In genomic region chr1:39882152-39882551, GRCh38 we compare ENCODE assay signal across 8 cellular contexts. TPM values are rescaled to one million over a fixed set of nuclear protein-coding genes. Genes with fewer than 3 reads are reported as not detected.
DNase-seq lines count a peak whose midpoint lies in the region; ATAC-seq lines count a peak whose summit lies in the region.

No MANE protein-coding gene starts in this region.

- H3K27ac Mint-ChIP-seq in activated CD4-positive, alpha-beta T cell treated with anti-CD3 and anti-CD28 coated beads for 36 hours: peak overlapping the region; percentile 10
- H3K27ac Mint-ChIP-seq in activated CD8-positive, alpha-beta T cell treated with anti-CD3 and anti-CD28 coated beads, Interleukin-2, amount 10 ng/mL, durations not matched to agents 7 days and 5 days: no peak overlapping the region
- peak overlapping the region in 2 of 6 donors; percentile 79 to 80 for H3K27ac Mint-ChIP-seq in immature natural killer cell

- H3K4me1 Mint-ChIP-seq in activated CD4-positive, alpha-beta T cell treated with anti-CD3 and anti-CD28 coated beads for 36 hours: peaks cover 39% of the 10 kb centered on the region
- peaks cover 28% of the 10 kb centered on the region for H3K4me1 Mint-ChIP-seq in activated CD8-positive, alpha-beta T cell treated with anti-CD3 and anti-CD28 coated beads, Interleukin-2, amount 10 ng/mL, durations not matched to agents 7 days and 5 days (ENCODE audit: low read depth)
- peaks cover 24 to 31% of the 10 kb centered on the region in 2 donors for H3K4me1 Mint-ChIP-seq in immature natural killer cell

- POLR2A ChIA-PET in activated CD4-positive, alpha-beta T cell treated with anti-CD3 and anti-CD28 coated beads for 36 hours (lab: Charles Lee): no interaction called here
- POLR2A ChIA-PET in activated CD8-positive, alpha-beta T cell treated with anti-CD3 and anti-CD28 coated beads, Interleukin-2, amount 10 ng/mL, durations not matched to agents 7 days and 5 days (lab: Charles Lee): interaction anchor here (0.6 kb wide), 3 partner anchors 14 to 333 kb away, joined by 3 to 4 read pairs (median 3); no protein-coding TSS in a partner anchor

- CTCF ChIA-PET in activated CD4-positive, alpha-beta T cell treated with anti-CD3 and anti-CD28 coated beads for 36 hours (lab: Charles Lee): interaction anchor here (1.0 to 1.4 kb wide), 4 partner anchors 18 to 266 kb away, joined by 3 to 5 read pairs (median 4); partner anchors contain the start of gene MYCL
- CTCF ChIA-PET in activated CD8-positive, alpha-beta T cell treated with anti-CD3 and anti-CD28 coated beads, Interleukin-2, amount 10 ng/mL, durations not matched to agents 7 days and 5 days (lab: Charles Lee): interaction anchor here (1.0 to 1.8 kb wide), 4 partner anchors 20 to 150 kb away, joined by 3 to 11 read pairs (median 4); partner anchors contain the start of gene MYCL

- ATAC-seq in activated CD4-positive, alpha-beta T cell treated with anti-CD3 and anti-CD28 coated beads for 36 hours: no peak
- no peak for ATAC-seq in activated CD8-positive, alpha-beta T cell treated with anti-CD3 and anti-CD28 coated beads, Interleukin-2, amount 10 ng/mL, durations not matched to agents 7 days and 5 days
- no peak for ATAC-seq in HG02763 (IDR thresholded peaks at IDR 0.05; ENCODE audit: unreplicated experiment)

- peaks cover 0 to 3% (median 0%) of the 10 kb centered on the region in 5 donors for H3K27me3 ChIP-seq in subcutaneous abdominal adipose tissue (ENCODE audit: control insufficient read depth in 5 of 5, insufficient read depth in 4 of 5, low read length in 5 of 5)

- no peaks in the 10 kb centered on the region for H3K9me3 Mint-ChIP-seq in activated CD4-positive, alpha-beta T cell treated with anti-CD3 and anti-CD28 coated beads for 36 hours (ENCODE audit: low read depth)
- H3K9me3 Mint-ChIP-seq in activated CD8-positive, alpha-beta T cell treated with anti-CD3 and anti-CD28 coated beads, Interleukin-2, amount 10 ng/mL, durations not matched to agents 7 days and 5 days (ENCODE audit: insufficient read depth): no peaks in the 10 kb centered on the region
- no peaks in the 10 kb centered on the region for H3K9me3 Mint-ChIP-seq in immature natural killer cell

- H3K36me3 Mint-ChIP-seq in activated CD4-positive, alpha-beta T cell treated with anti-CD3 and anti-CD28 coated beads for 36 hours (ENCODE audit: low read depth): peaks cover 24% of the 10 kb centered on the region
- peaks cover 17% of the 10 kb centered on the region for H3K36me3 Mint-ChIP-seq in activated CD8-positive, alpha-beta T cell treated with anti-CD3 and anti-CD28 coated beads, Interleukin-2, amount 10 ng/mL, durations not matched to agents 7 days and 5 days (ENCODE audit: low read depth)
- peaks cover 0 to 3% (median 0%) of the 10 kb centered on the region in 3 donors for H3K36me3 Mint-ChIP-seq in immature natural killer cell

- H3K4me1 ChIP-seq in subcutaneous abdominal adipose tissue (ENCODE audit: control insufficient read depth in 5 of 5, insufficient read depth in 5 of 5, low read length in 5 of 5): peaks cover 3 to 24% (median 17%) of the 10 kb centered on the region in 5 donors

- peak overlapping the region; percentile 92 for H3K4me3 Mint-ChIP-seq in activated CD4-positive, alpha-beta T cell treated with anti-CD3 and anti-CD28 coated beads for 36 hours
- H3K4me3 Mint-ChIP-seq in activated CD8-positive, alpha-beta T cell treated with anti-CD3 and anti-CD28 coated beads, Interleukin-2, amount 10 ng/mL, durations not matched to agents 7 days and 5 days: peak overlapping the region; percentile 95
- peak overlapping the region; percentile 93 to 96 (median 95) for H3K4me3 Mint-ChIP-seq in immature natural killer cell

- peak overlapping the region in 4 of 5 donors; percentile 63 to 93 (median 82) for H3K9ac ChIP-seq in subcutaneous abdominal adipose tissue (ENCODE audit: low read length in 5 of 5)

- H3K4me3 ChIP-seq in subcutaneous abdominal adipose tissue (ENCODE audit: low read depth in 1 of 5, low read length in 5 of 5): peak overlapping the region; percentile 94 to 98 (median 97)

- intact Hi-C loops in activated CD4-positive, alpha-beta T cell treated with anti-CD3 and anti-CD28 coated beads for 36 hours (cut with DNase I, micrococcal nuclease): loop anchor here in 1 of 2 experiments (5.0 kb wide), 1 partner anchor 35 kb away; no protein-coding TSS in a partner anchor

- H3K27me3 Mint-ChIP-seq in activated CD4-positive, alpha-beta T cell treated with anti-CD3 and anti-CD28 coated beads for 36 hours: no peaks in the 10 kb centered on the region
- no peaks in the 10 kb centered on the region for H3K27me3 Mint-ChIP-seq in activated CD8-positive, alpha-beta T cell treated with anti-CD3 and anti-CD28 coated beads, Interleukin-2, amount 10 ng/mL, durations not matched to agents 7 days and 5 days (ENCODE audit: low read depth)
- peaks cover 4 to 9% (median 5%) of the 10 kb centered on the region in 3 donors for H3K27me3 Mint-ChIP-seq in immature natural killer cell (ENCODE audit: low read depth in 3 of 3)

- DNase-seq in activated CD4-positive, alpha-beta T cell treated with anti-CD3 and anti-CD28 coated beads for 36 hours: no peak
- no peak for DNase-seq in activated CD4-positive, alpha-beta T cell treated with anti-CD3 and anti-CD28 coated beads, Interleukin-2, amount 50 U/mL, for 48 hours
- no peak for DNase-seq in activated CD8-positive, alpha-beta T cell treated with anti-CD3 and anti-CD28 coated beads, Interleukin-2, amount 10 ng/mL, durations not matched to agents 7 days and 5 days
- DNase-seq in immature natural killer cell: no peak
- no peak for DNase-seq in NCI-H1092 treated with DMSO at 0.1 percent for 48 hours (lab: John Stamatoyannopoulos, UW)
- no peak for DNase-seq in inferior parietal cortex (ENCODE audit: extremely low spot score)

- H3K27ac ChIP-seq in subcutaneous abdominal adipose tissue (ENCODE audit: low read depth, low read length): no peak overlapping the region

- no peaks in the 10 kb centered on the region for H3K9me3 ChIP-seq in subcutaneous abdominal adipose tissue (ENCODE audit: control insufficient read depth in 5 of 5, low read length in 5 of 5)

- H3K36me3 ChIP-seq in subcutaneous abdominal adipose tissue (ENCODE audit: control insufficient read depth in 5 of 5, insufficient read depth in 5 of 5, low read length in 5 of 5): peaks cover 0 to 4% (median 0%) of the 10 kb centered on the region in 5 donors

RNA-seq across cellular contexts. Expression of gene TRIT1, which starts 1.2 kb away (rescaled TPM):
- 10 to 100 TPM; 31.4 to 51.7 TPM for total RNA-seq in activated CD4-positive, alpha-beta T cell treated with anti-CD3 and anti-CD28 coated beads for 36 hours
- total RNA-seq in activated CD8-positive, alpha-beta T cell treated with anti-CD3 and anti-CD28 coated beads, Interleukin-2, amount 10 ng/mL, durations not matched to agents 7 days and 5 days: 10 to 100 TPM; 18.2 to 18.8 TPM
- 1 to 10 TPM; 6.5 to 9.0 (median 8.5) TPM for polyA plus RNA-seq in immature natural killer cell

RNA-seq across cellular contexts. Expression of gene MYCL, which starts 19.6 kb away (rescaled TPM):
- total RNA-seq in activated CD4-positive, alpha-beta T cell treated with anti-CD3 and anti-CD28 coated beads for 36 hours: under 1 TPM; 0.11 to 0.16 TPM
- not detected for total RNA-seq in activated CD8-positive, alpha-beta T cell treated with anti-CD3 and anti-CD28 coated beads, Interleukin-2, amount 10 ng/mL, durations not matched to agents 7 days and 5 days
- polyA plus RNA-seq in immature natural killer cell: 1 to 10 TPM in 2 of 3 donors, under 1 TPM in 1; 0.83 to 4.0 (median 2.9) TPM
